ENCODE assay signal across 12 cellular contexts in the genomic region with DNA sequence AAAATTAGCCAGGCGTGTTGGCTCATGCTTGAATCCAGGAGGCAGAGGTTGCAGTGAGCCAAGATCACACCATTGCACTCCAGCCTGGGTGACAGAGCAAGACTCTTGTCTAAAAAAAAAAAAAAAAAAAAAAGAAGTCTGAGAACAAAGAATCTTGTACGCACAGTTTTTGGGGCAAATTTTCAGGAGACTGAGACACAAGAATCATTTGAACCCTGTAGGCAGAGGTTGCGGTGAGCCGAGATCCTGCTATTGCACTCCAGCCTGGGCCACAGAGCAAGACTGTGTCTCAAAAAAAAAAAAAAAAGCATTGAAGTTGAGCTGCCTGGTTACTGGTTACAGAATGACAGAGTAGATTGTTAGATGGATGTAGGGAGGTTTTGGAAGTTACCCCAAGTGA. TPM values are rescaled to one million over a fixed set of nuclear protein-coding genes. Genes with fewer than 3 reads are reported as not detected.
DNase-seq lines count a peak whose midpoint lies in the region; ATAC-seq and TF ChIP-seq lines count a peak whose summit lies in the region.
"Not testable (repeated sequence)": the region's sequence is repeated elsewhere in the genome, so short reads cannot be mapped to it uniquely, and the experiment has no call there.
"Had no signal": no experiment of that assay in that cellular context is flagged by ENCODE, and none has a peak within 500 bp of the region (broad histone marks: within the 10 kb centered on the region; RNA-seq: fewer than 3 reads in every experiment).

No MANE protein-coding gene starts in this region.

- ATAC-seq in gastrocnemius medialis = not testable (repeated sequence)

- intact Hi-C loops in gastrocnemius medialis (cut with DNase I; ENCODE audit: low total_unique reads) = not testable (repeated sequence)

- H3K79me1 ChIP-seq in neuronal stem cell (ENCODE audit: low read depth, low read length) = not testable (repeated sequence)

- H3K14ac ChIP-seq in neuronal stem cell (ENCODE audit: low read length) = not testable (repeated sequence)

- H2AK5ac ChIP-seq in neuronal stem cell (ENCODE audit: low read depth, low read length) = peak overlapping the region; percentile 81

- H2BK5ac ChIP-seq in neuronal stem cell (ENCODE audit: low read length) = not testable (repeated sequence)

- in situ Hi-C loops in gastrocnemius medialis (cut with MboI; ENCODE audit: low sequenced_read_pairs in 4 of 4) = not testable (repeated sequence)

- not testable (repeated sequence) for H2AFZ ChIP-seq in neuronal stem cell (ENCODE audit: low read length)

- H3K4me2 ChIP-seq in neuronal stem cell (ENCODE audit: insufficient read depth, low read length, poor library complexity, severe bottlenecking) = not testable (repeated sequence)

- CTCF ChIA-PET in HEK293 (lab: Yijun Ruan, JAX) = interaction anchor here (0.6 kb wide), 1 partner anchor 9 kb away, joined by 5 read pairs; no protein-coding TSS in a partner anchor

- not testable (repeated sequence) for H4K8ac ChIP-seq in neuronal stem cell (ENCODE audit: low read depth, low read length)

- H3K4me1 ChIP-seq in HEK293 (ENCODE audit: control insufficient read depth, insufficient read depth, low read length); neuronal stem cell (ENCODE audit: control insufficient read depth in 2 of 2, insufficient read depth in 1 of 2, low read depth in 1 of 2, low read length in 2 of 2): not testable (repeated sequence)
- peaks cover 0 to 13% of the 10 kb centered on the region in 2 donors for H3K4me1 ChIP-seq in gastrocnemius medialis

- H2BK12ac ChIP-seq in neuronal stem cell (ENCODE audit: low read length) = not testable (repeated sequence)

- not testable (repeated sequence) for H4K91ac ChIP-seq in neuronal stem cell (ENCODE audit: low read depth, low read length, poor library complexity)

- not testable (repeated sequence) for H3K23ac ChIP-seq in neuronal stem cell (ENCODE audit: low read depth, low read length, poor library complexity)

- H3K36me3 ChIP-seq in HEK293 (ENCODE audit: control insufficient read depth in 2 of 2, insufficient read depth in 1 of 2, low read length in 2 of 2); neuronal stem cell (replicated peaks in 1 of 2; ENCODE audit: control insufficient read depth in 2 of 2, insufficient read depth in 2 of 2, low read length in 2 of 2): not testable (repeated sequence)
- peaks cover 4 to 83% of the 10 kb centered on the region in 2 donors for H3K36me3 ChIP-seq in gastrocnemius medialis

- not testable (repeated sequence) for H3K4me3 ChIP-seq in HEK293 (ENCODE audit: low read depth, low read length); neuronal stem cell (ENCODE audit: low read length in 2 of 2); gastrocnemius medialis

- not testable (repeated sequence) for H2BK15ac ChIP-seq in neuronal stem cell (ENCODE audit: low read length)

- H3K9ac ChIP-seq in neuronal stem cell (ENCODE audit: low read depth, low read length, poor library complexity) = not testable (repeated sequence)

- not testable (repeated sequence) for H3K27me3 ChIP-seq in neuronal stem cell (ENCODE audit: control insufficient read depth in 3 of 3, insufficient read depth in 3 of 3, low read depth in 1 of 3, low read length in 3 of 3); gastrocnemius medialis

- not testable (repeated sequence) for H3K18ac ChIP-seq in neuronal stem cell (ENCODE audit: low read length)

- not testable (repeated sequence) for TF ChIP-seq POLR2A in gastrocnemius medialis (IDR thresholded peaks at IDR 0.05)

- H3K9me3 ChIP-seq in HEK293 (ENCODE audit: control insufficient read depth, insufficient read depth, low read depth, low read length); neuronal stem cell (replicated peaks in 1 of 2; ENCODE audit: control insufficient read depth in 2 of 2, insufficient read depth in 1 of 2, low read depth in 1 of 2, low read length in 2 of 2); gastrocnemius medialis: not testable (repeated sequence)

- not testable (repeated sequence) for H3K27ac ChIP-seq in HEK293 (ENCODE audit: extremely low read depth, low read depth, low read length); neuronal stem cell (replicated peaks; ENCODE audit: low read length)
- H3K27ac ChIP-seq in gastrocnemius medialis = peak overlapping the region; percentile 45 to 71 (median 56)

- no CpG with 5 or more reads among the region's 4 CpGs for WGBS in neuronal stem cell (ENCODE audit: extremely low coverage in 2 of 2, insufficient read length in 2 of 2, insufficient replicate concordance in 1 of 2), 2 donors

- POLR2A ChIA-PET in HEK293 (lab: Yijun Ruan, JAX) = not testable (repeated sequence)

- TF ChIP-seq CTCF in HEK293 (tag by site-specific recombination; IDR thresholded peaks at IDR 0.05); gastrocnemius medialis (IDR thresholded peaks at IDR 0.05 in 4 of 5, conservative IDR thresholded peaks at IDR 0.05 in 1 of 5): not testable (repeated sequence)

- H2BK120ac ChIP-seq in neuronal stem cell (ENCODE audit: low read depth, low read length) = not testable (repeated sequence)

- H3K4ac ChIP-seq in neuronal stem cell (ENCODE audit: low read length) = not testable (repeated sequence)

- not testable (repeated sequence) for DNase-seq in neuronal stem cell (ENCODE audit: low spot score); gastrocnemius medialis

TF ChIP-seq in HEK293, 187 proteins besides CTCF, POLR2A, EP300 and RAD21:
- TF ChIP-seq, protein P1, sequence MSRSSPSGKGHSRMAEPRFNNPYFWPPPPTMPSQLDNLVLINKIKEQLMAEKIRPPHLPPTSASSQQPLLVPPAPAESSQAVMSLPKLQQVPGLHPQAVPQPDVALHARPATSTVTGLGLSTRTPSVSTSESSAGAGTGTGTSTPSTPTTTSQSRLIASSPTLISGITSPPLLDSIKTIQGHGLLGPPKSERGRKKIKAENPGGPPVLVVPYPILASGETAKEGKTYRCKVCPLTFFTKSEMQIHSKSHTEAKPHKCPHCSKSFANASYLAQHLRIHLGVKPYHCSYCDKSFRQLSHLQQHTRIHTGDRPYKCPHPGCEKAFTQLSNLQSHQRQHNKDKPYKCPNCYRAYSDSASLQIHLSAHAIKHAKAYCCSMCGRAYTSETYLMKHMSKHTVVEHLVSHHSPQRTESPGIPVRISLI (tag by site-specific recombination; IDR thresholded peaks at IDR 0.05) = peak; percentile 90

RNA-seq across cellular contexts. Expression of a gene that starts 39.2 kb away (rescaled TPM):
- polyA plus RNA-seq in neuronal stem cell (2013, experiment 1 of 2) = 0.56 TPM
- 1.1 TPM for polyA plus RNA-seq in neuronal stem cell (2013, experiment 2 of 2)
- 100 to 1,000 TPM; 607 to 831 (median 724) TPM for total RNA-seq in gastrocnemius medialis
- total RNA-seq: A172 had no signal
- polyA plus RNA-seq: AG04450 had no signal

RNA-seq across cellular contexts. Expression of a gene that starts 46.7 kb away (rescaled TPM):
- 0.10 TPM for polyA plus RNA-seq in neuronal stem cell (2013, experiment 1 of 2)
- polyA plus RNA-seq in neuronal stem cell (2013, experiment 2 of 2) = 0.17 TPM
- total RNA-seq in gastrocnemius medialis = 1 to 10 TPM in 2 of 4 donors, under 1 TPM in 2; 0.61 to 2.2 (median 0.94) TPM
- total RNA-seq: A172; A673; Caco-2; Calu3; CD8-positive, alpha-beta T cell; Daoy had no signal
- polyA plus RNA-seq: AG04450; BJ; CD8-positive, alpha-beta memory T cell had no signal
